Comparison of ENCODE assay signal across 2 cellular contexts in genomic region chr16:74400238-74400637, GRCh38. TPM values are rescaled to one million over a fixed set of nuclear protein-coding genes. Genes with fewer than 3 reads are reported as not detected.
"Had no signal": no experiment of that assay in that cellular context is flagged by ENCODE, and none has a peak within 500 bp of the region (broad histone marks: within the 10 kb centered on the region; RNA-seq: fewer than 3 reads in every experiment).

No MANE protein-coding gene starts in this region.

RNA-seq across cellular contexts. Expression of gene CLEC18B, which starts 21.0 kb away (rescaled TPM):
- total RNA-seq: dermis blood vessel endothelial cell had no signal
- polyA plus RNA-seq: endothelial cell of umbilical vein had no signal

RNA-seq across cellular contexts. Expression of gene NPIPB15, which starts 24.1 kb away (rescaled TPM):
- total RNA-seq: dermis blood vessel endothelial cell had no signal
